Comparison of ENCODE assay signal across 8 cellular contexts in genomic region chr6:30060982-30061765, GRCh38. TPM values are rescaled to one million over a fixed set of nuclear protein-coding genes. Genes with fewer than 3 reads are reported as not detected.
DNase-seq lines count a peak whose midpoint lies in the region; ATAC-seq and TF ChIP-seq lines count a peak whose summit lies in the region.

Gene POLR1H, plus strand, starts transcription at chr6:30061265. Its CDS starts 260 bp downstream, at chr6:30061525.

- no peaks in the 10 kb centered on the region for H3K9me3 Mint-ChIP-seq in CD4-positive, CD25-positive, alpha-beta regulatory T cell

- peak within 1 kb of the TSS; percentile 98 to 99 (median 99) for H3K27ac Mint-ChIP-seq in CD4-positive, CD25-positive, alpha-beta regulatory T cell

- DNase-seq in CD4-positive, CD25-positive, alpha-beta regulatory T cell = peak; percentile 83 to 94 (median 88)
- DNase-seq in HS-27A (ENCODE audit: low read depth) = peak; percentile 94
- peak; percentile 31 for DNase-seq in NK-92 (lab: John Stamatoyannopoulos, UW; ENCODE audit: unreplicated experiment)
- DNase-seq in activated CD8-positive, alpha-beta memory T cell treated with anti-CD3 and anti-CD28 coated beads for 1 hour (ENCODE audit: extremely low read depth in 1 of 2, low read depth in 1 of 2) = peak; percentile 68 to 71
- peak; percentile 94 for DNase-seq in lower lobe of right lung
- DNase-seq in stimulated activated CD4-positive, alpha-beta T cell treated with anti-CD3 and anti-CD28 coated beads, TNF-alpha, amount 100 ng/mL, for 24 hours (ENCODE audit: low read depth in 3 of 3) = peak; percentile 73 to 84 (median 83)

- H3K27me3 ChIP-seq in CD4-positive, CD25-positive, alpha-beta regulatory T cell (ENCODE audit: control insufficient read depth, insufficient read depth, low read length) = no peaks in the 10 kb centered on the region
- H3K27me3 ChIP-seq in ectodermal cell (ENCODE audit: control insufficient read depth, insufficient read depth, low read length, poor library complexity, severe bottlenecking) = no peaks in the 10 kb centered on the region
- no peaks in the 10 kb centered on the region for H3K27me3 ChIP-seq in lower lobe of right lung (ENCODE audit: low read depth)

- H3K4me1 ChIP-seq in CD4-positive, CD25-positive, alpha-beta regulatory T cell (ENCODE audit: control insufficient read depth, insufficient read depth, low read length, poor library complexity, severe bottlenecking) = peaks cover 32% of the 10 kb centered on the region
- peaks cover 14% of the 10 kb centered on the region for H3K4me1 ChIP-seq in ectodermal cell (ENCODE audit: control insufficient read depth, insufficient read depth, low read length)
- peaks cover 35% of the 10 kb centered on the region for H3K4me1 ChIP-seq in lower lobe of right lung

- H3K4me3 ChIP-seq in CD4-positive, CD25-positive, alpha-beta regulatory T cell (ENCODE audit: low read depth, low read length) = peak within 1 kb of the TSS; percentile 99
- H3K4me3 ChIP-seq in ectodermal cell (ENCODE audit: insufficient read depth, low read depth, low read length) = peak within 1 kb of the TSS; percentile 100
- peak within 1 kb of the TSS; percentile 76 for H3K4me3 ChIP-seq in lower lobe of right lung

- H3K36me3 ChIP-seq in CD4-positive, CD25-positive, alpha-beta regulatory T cell (ENCODE audit: control insufficient read depth, insufficient read depth, low read length) = peaks cover 31% of the 10 kb centered on the region
- H3K36me3 ChIP-seq in ectodermal cell (ENCODE audit: control insufficient read depth, insufficient read depth, low read length) (no peaks in the 10 kb centered on the region), lower lobe of right lung (peaks cover 37% of the 10 kb centered on the region)

- peak; percentile 90 to 93 for ATAC-seq in CD4-positive, CD25-positive, alpha-beta regulatory T cell (ENCODE audit: low read depth in 2 of 2)
- ATAC-seq in GM19455 (IDR thresholded peaks at IDR 0.05; ENCODE audit: unreplicated experiment) (peak; percentile 86), lower lobe of right lung (peak; percentile 98 to 99)

- TF ChIP-seq CTCF in lower lobe of right lung (IDR thresholded peaks at IDR 0.05) = no peak

- WGBS in ectodermal cell, 2 experiments = 0 to 1% methylated on average over 50 of the region's 50 CpGs

- H3K36me3 Mint-ChIP-seq in CD4-positive, CD25-positive, alpha-beta regulatory T cell = peaks cover 18% of the 10 kb centered on the region

- H3K9me3 ChIP-seq in CD4-positive, CD25-positive, alpha-beta regulatory T cell (ENCODE audit: control insufficient read depth in 2 of 2, low read length in 2 of 2) = no peaks in the 10 kb centered on the region
- H3K9me3 ChIP-seq in ectodermal cell (ENCODE audit: control insufficient read depth, low read length) = no peaks in the 10 kb centered on the region
- no peaks in the 10 kb centered on the region for H3K9me3 ChIP-seq in lower lobe of right lung

- peaks cover 9 to 58% (median 39%) of the 10 kb centered on the region in 4 donors for H3K4me1 Mint-ChIP-seq in CD4-positive, CD25-positive, alpha-beta regulatory T cell

- peaks cover 10% of the 10 kb centered on the region for H3K27me3 Mint-ChIP-seq in CD4-positive, CD25-positive, alpha-beta regulatory T cell

- H3K27ac ChIP-seq in CD4-positive, CD25-positive, alpha-beta regulatory T cell (ENCODE audit: insufficient read depth, low read length, poor library complexity, severe bottlenecking) = peak within 1 kb of the TSS; percentile 99
- H3K27ac ChIP-seq in ectodermal cell (ENCODE audit: insufficient read depth, low read depth, low read length, poor library complexity, severe bottlenecking) (peak within 1 kb of the TSS; percentile 54), lower lobe of right lung (peak within 1 kb of the TSS; percentile 87)

- peak within 1 kb of the TSS; percentile 92 to 100 (median 98) for H3K4me3 Mint-ChIP-seq in CD4-positive, CD25-positive, alpha-beta regulatory T cell

- intact Hi-C loops in lower lobe of right lung (cut with DNase I) = no loop called here

RNA-seq across cellular contexts. Expression of gene POLR1H, which starts in this region (rescaled TPM):
- 37.8 TPM for total RNA-seq in CD4-positive, CD25-positive, alpha-beta regulatory T cell
- 100 to 1,000 TPM; 108 to 133 (median 122) TPM for polyA plus RNA-seq in CD4-positive, CD25-positive, alpha-beta regulatory T cell
- 34.9 TPM for polyA plus RNA-seq in ectodermal cell (2013, experiment 1 of 4)
- 33.7 TPM for polyA plus RNA-seq in ectodermal cell (2013, experiment 2 of 4)
- 36.9 TPM for polyA plus RNA-seq in ectodermal cell (2013, experiment 3 of 4)
- polyA plus RNA-seq in ectodermal cell (2013, experiment 4 of 4) = 37.9 TPM
- total RNA-seq in lower lobe of right lung = 22.4 TPM

Comparison
In these comparisons a context has a peak if more than half of its experiments do, and no peak if none do; other contexts are left out.
1. Peak in every context shown above with its lines: DNase-seq, ATAC-seq, H3K4me3 ChIP-seq and H3K27ac ChIP-seq.
2. DNase-seq: peak in every context shown above with its lines; median percentile 94 in HS-27A; 94 in lower lobe of right lung; 88 in CD4-positive, CD25-positive, alpha-beta regulatory T cell; 83 in stimulated activated CD4-positive, alpha-beta T cell treated with anti-CD3 and anti-CD28 coated beads, TNF-alpha, amount 100 ng/mL, for 24 hours; 70 in activated CD8-positive, alpha-beta memory T cell treated with anti-CD3 and anti-CD28 coated beads for 1 hour; 31 in NK-92.